Comparison of ENCODE assay signal across 21 cellular contexts in genomic region chr2:13546131-13546530, GRCh38.
DNase-seq lines count a peak whose midpoint lies in the region; ATAC-seq, FAIRE-seq and TF ChIP-seq lines count a peak whose summit lies in the region.
"Had no signal": no experiment of that assay in that cellular context is flagged by ENCODE, and none has a peak within 500 bp of the region (broad histone marks: within the 10 kb centered on the region; RNA-seq: fewer than 3 reads in every experiment).

No MANE protein-coding gene starts in this region.

- H3K79me1 ChIP-seq in IMR-90 (ENCODE audit: low read depth in 1 of 2, low read length in 2 of 2), result no peaks in the 10 kb centered on the region

- H4K20me1 ChIP-seq in IMR-90 (ENCODE audit: insufficient read depth, low read length) (no peaks in the 10 kb centered on the region), K562 (replicated peaks; ENCODE audit: control insufficient read depth, insufficient read depth, low read length) (no peaks in the 10 kb centered on the region), PC-9 (ENCODE audit: insufficient read depth) (no peaks in the 10 kb centered on the region)
- H4K20me1 ChIP-seq: BLaER1 treated with 17β-estradiol and CSF1 and Interleukin-3, amounts not matched to agents 10 nM and 100 nM had no signal

- H3K4me2 ChIP-seq in A549 (no peak overlapping the region), IMR-90 (ENCODE audit: low read depth, low read length) (no peak overlapping the region), K562 (ENCODE audit: insufficient read depth, low read length) (no peak overlapping the region), PC-9 (no peak overlapping the region)
- H3K4me2 ChIP-seq: BLaER1 treated with 17β-estradiol and CSF1 and Interleukin-3, amounts not matched to agents 10 nM and 100 nM had no signal

- TF ChIP-seq RAD21 in A549 (conservative IDR thresholded peaks at IDR 0.05 in 1 of 2, IDR thresholded peaks at IDR 0.05 in 1 of 2) (no peak), IMR-90 (IDR thresholded peaks at IDR 0.05; ENCODE audit: low read length) (no peak), K562 (CRISPR knock-in tag; conservative IDR thresholded peaks at IDR 0.05 in 1 of 2, IDR thresholded peaks at IDR 0.05 in 1 of 2) (no peak)

- H3K79me2 ChIP-seq in K562 (ENCODE audit: control insufficient read depth, insufficient read depth, low read length) (no peaks in the 10 kb centered on the region), PC-9 (ENCODE audit: low read depth) (no peaks in the 10 kb centered on the region)

- H2AK9ac ChIP-seq in IMR-90 (replicated peaks; ENCODE audit: low read depth, low read length, poor library complexity), result no peak overlapping the region

- no peaks in the 10 kb centered on the region for H3K4me1 ChIP-seq in A549
- H3K4me1 ChIP-seq in IMR-90 (ENCODE audit: control insufficient read depth, insufficient read depth, low read length), result no peaks in the 10 kb centered on the region
- H3K4me1 ChIP-seq in K562 (replicated peaks in 1 of 2; ENCODE audit: control insufficient read depth in 2 of 2, insufficient read depth in 2 of 2, low read length in 2 of 2), result no peaks in the 10 kb centered on the region
- H3K4me1 ChIP-seq in adrenal gland (replicated peaks in 1 of 2), result no peaks in the 10 kb centered on the region
- H3K4me1 ChIP-seq in PC-9 (replicated peaks; ENCODE audit: insufficient read depth), result peaks cover 7% of the 10 kb centered on the region; the same call in 1 of the 2 replicates
- H3K4me1 ChIP-seq in gastroesophageal sphincter, result no peaks in the 10 kb centered on the region
- H3K4me1 ChIP-seq: Caco-2 had no signal

- H2BK20ac ChIP-seq in IMR-90 (ENCODE audit: low read depth, low read length), result no peak overlapping the region

- dilution Hi-C loops in IMR-90 (cut with HindIII; ENCODE audit: low sequenced_read_pairs, unreplicated experiment), result no loop called here

- no peak overlapping the region for H3K18ac ChIP-seq in IMR-90 (ENCODE audit: low read depth, low read length)

- H3K23ac ChIP-seq in IMR-90 (ENCODE audit: low read depth, low read length), result no peak overlapping the region

- no peak overlapping the region for H4K91ac ChIP-seq in IMR-90 (ENCODE audit: insufficient read depth, low read depth, low read length)

- no peaks in the 10 kb centered on the region for H3K9me2 ChIP-seq in PC-9 (ENCODE audit: insufficient read depth)

- FAIRE-seq in A549 (lab: Jason Lieb, UNC) (no peak), K562 (lab: Jason Lieb, UNC) (no peak)
- FAIRE-seq: A204.1, D721Med, G401.6, GM12891, GM19239 had no signal

- no peaks in the 10 kb centered on the region for H3F3A ChIP-seq in PC-9 (ENCODE audit: insufficient read depth, low read depth)

- 6% methylated on average over 1 of the region's 1 CpG for WGBS in A549 (ENCODE audit: missing lambda C conversion rate)
- WGBS in IMR-90 (ENCODE audit: extremely low coverage in 2 of 2, insufficient read length in 1 of 2), 2 experiments, result no CpG with 5 or more reads among the region's 1 CpG
- 11% methylated on average over 1 of the region's 1 CpG for WGBS in K562 (ENCODE audit: insufficient coverage, low coverage, missing lambda C conversion rate)
- WGBS in adrenal gland, 4 donors, result 76 to 87% (median 84%) methylated on average over 1 of the region's 1 CpG
- WGBS in gastroesophageal sphincter (ENCODE audit: low coverage in 1 of 2), 2 donors, result 31 to 38% methylated on average over 1 of the region's 1 CpG

- H3K9me1 ChIP-seq in IMR-90 (ENCODE audit: insufficient read depth, low read length), result no peaks in the 10 kb centered on the region
- H3K9me1 ChIP-seq in K562 (ENCODE audit: control insufficient read depth, insufficient read depth, low read length), result no peaks in the 10 kb centered on the region

- H3K9me3 ChIP-seq in A549, result peaks cover 6% of the 10 kb centered on the region; the same call in 1 of the 3 replicates
- H3K9me3 ChIP-seq in IMR-90 (ENCODE audit: control insufficient read depth, insufficient read depth, low read length), result peaks cover 3% of the 10 kb centered on the region; the same call in 1 of the 2 replicates
- no peaks in the 10 kb centered on the region; the same call in 1 of the 2 replicates for H3K9me3 ChIP-seq in K562 (replicated peaks; ENCODE audit: control insufficient read depth, insufficient read depth, low read depth, low read length)
- no peaks in the 10 kb centered on the region for H3K9me3 ChIP-seq in adrenal gland (replicated peaks in 1 of 3)
- no peaks in the 10 kb centered on the region for H3K9me3 ChIP-seq in PC-9 (ENCODE audit: insufficient read depth, low read depth)
- no peaks in the 10 kb centered on the region for H3K9me3 ChIP-seq in gastroesophageal sphincter
- H3K9me3 ChIP-seq: BLaER1 treated with 17β-estradiol and CSF1 and Interleukin-3, amounts not matched to agents 10 nM and 100 nM; Caco-2 had no signal

- H3K9ac ChIP-seq in IMR-90 (ENCODE audit: low read depth, low read length) (no peak overlapping the region), K562 (ENCODE audit: insufficient read depth in 1 of 2, low read depth in 2 of 2, low read length in 2 of 2) (no peak overlapping the region)
- H3K9ac ChIP-seq: BLaER1 treated with 17β-estradiol and CSF1 and Interleukin-3, amounts not matched to agents 10 nM and 100 nM had no signal

- POLR2A ChIA-PET in A549 (lab: Yijun Ruan, JAX) (no interaction called here), IMR-90 (lab: Charles Lee; ENCODE audit: unreplicated experiment) (no interaction called here), K562 (lab: Yijun Ruan, JAX) (no interaction called here), PC-9 (lab: Charles Lee; ENCODE audit: unreplicated experiment) (no interaction called here)

- no peak overlapping the region for H2BK15ac ChIP-seq in IMR-90 (ENCODE audit: low read depth, low read length)

- no peak overlapping the region for H3K56ac ChIP-seq in IMR-90 (ENCODE audit: extremely low read depth, insufficient read depth, low read length)

- H4K5ac ChIP-seq in IMR-90 (ENCODE audit: low read depth, low read length), result no peak overlapping the region

- TF ChIP-seq EP300 in A549 (IDR thresholded peaks at IDR 0.05), result no peak
- no peak for TF ChIP-seq EP300 in K562 (IDR thresholded peaks at IDR 0.05; ENCODE audit: low read length)
- TF ChIP-seq EP300 in gastroesophageal sphincter (IDR thresholded peaks at IDR 0.05), result no peak

- H3K4me3 ChIP-seq in A549, result no peak overlapping the region
- no peak overlapping the region for H3K4me3 ChIP-seq in IMR-90 (ENCODE audit: insufficient read depth, low read depth, low read length)
- H3K4me3 ChIP-seq in K562, result no peak overlapping the region
- H3K4me3 ChIP-seq in adrenal gland, result no peak overlapping the region
- no peak overlapping the region for H3K4me3 ChIP-seq in PC-9
- no peak overlapping the region for H3K4me3 ChIP-seq in gastroesophageal sphincter
- H3K4me3 ChIP-seq: BLaER1 treated with 17β-estradiol and CSF1 and Interleukin-3, amounts not matched to agents 10 nM and 100 nM had no signal

- H2AK5ac ChIP-seq in IMR-90 (ENCODE audit: low read depth, low read length), result no peak overlapping the region

- no peak for TF ChIP-seq POLR2A in A549 (IDR thresholded peaks at IDR 0.05; ENCODE audit: low read length)
- no peak for TF ChIP-seq POLR2A in IMR-90 (IDR thresholded peaks at IDR 0.05; ENCODE audit: low read depth, low read length)
- no peak for TF ChIP-seq POLR2A in K562 (conservative IDR thresholded peaks at IDR 0.05)
- no peak for TF ChIP-seq POLR2A in adrenal gland (IDR thresholded peaks at IDR 0.05)
- TF ChIP-seq POLR2A in gastroesophageal sphincter (IDR thresholded peaks at IDR 0.05), result no peak

- intact Hi-C loops in IMR-90 (cut with micrococcal nuclease) (loop anchor here (5.0 kb wide), 1 partner anchor 341 kb away; no protein-coding TSS in a partner anchor), K562 (cut with micrococcal nuclease) (no loop called here), adrenal gland (cut with DNase I) (no loop called here), PC-9 (cut with micrococcal nuclease; ENCODE audit: unreplicated experiment) (no loop called here)

- H3K4ac ChIP-seq in IMR-90 (ENCODE audit: low read depth, low read length), result no peak overlapping the region

- in situ Hi-C loops in IMR-90 (cut with MboI; ENCODE audit: low sequenced_read_pairs) (no loop called here), K562 (cut with MboI) (no loop called here)

- no peak for DNase-seq in A549 (ENCODE audit: low read depth in 1 of 2, low spot score in 1 of 2)
- no peak for DNase-seq in IMR-90
- DNase-seq in K562 (ENCODE audit: extremely low read depth in 1 of 4, low spot score in 3 of 4), result no peak
- DNase-seq in adrenal gland, result no peak
- no peak for DNase-seq in PC-9
- DNase-seq: 8988T; AML-193; Caco-2; Calu3; CD4-positive, alpha-beta T cell; CD8-positive, alpha-beta T cell; DMS79 treated with DMSO at 0.1 percent for 48 hours; GF-D8 had no signal

- no TSS peak for BruUV-seq in IMR-90 (replicated peaks; lab: Mats Ljungman, UMichigan)
- no TSS peak for BruUV-seq in K562 (replicated peaks; lab: Mats Ljungman, UMichigan)
- BruUV-seq in PC-9 (replicated peaks; lab: Mats Ljungman, UMichigan), result no TSS peak

- H3K27ac ChIP-seq in A549 (no peak overlapping the region), IMR-90 (ENCODE audit: insufficient read depth, low read length) (no peak overlapping the region), K562 (ENCODE audit: extremely low read depth, low read depth, low read length) (no peak overlapping the region), adrenal gland (no peak overlapping the region), PC-9 (no peak overlapping the region), gastroesophageal sphincter (no peak overlapping the region)
- H3K27ac ChIP-seq: BLaER1 treated with 17β-estradiol and CSF1 and Interleukin-3, amounts not matched to agents 10 nM and 100 nM; C4-2B had no signal

- H2AFZ ChIP-seq in IMR-90 (replicated peaks; ENCODE audit: low read length, poor library complexity), result no peak overlapping the region
- H2AFZ ChIP-seq in K562 (ENCODE audit: low read depth, low read length), result no peak overlapping the region
- H2AFZ ChIP-seq in PC-9, result no peak overlapping the region

- no peak overlapping the region for H3K14ac ChIP-seq in IMR-90 (replicated peaks; ENCODE audit: low read depth, low read length)

- no peak overlapping the region for H4K8ac ChIP-seq in IMR-90 (ENCODE audit: low read depth in 2 of 2, low read length in 2 of 2)

- H2BK120ac ChIP-seq in IMR-90 (ENCODE audit: low read depth, low read length), result no peak overlapping the region

- CTCF ChIA-PET in A549 (lab: Yijun Ruan, JAX) (no interaction called here), IMR-90 (lab: Yijun Ruan, JAX) (no interaction called here), K562 (lab: Yijun Ruan, JAX; ENCODE audit: low intra/inter-chr PET ratio) (no interaction called here), PC-9 (lab: Charles Lee) (no interaction called here)

- H3K27me3 ChIP-seq in IMR-90 (ENCODE audit: control insufficient read depth, insufficient read depth, low read length) (no peaks in the 10 kb centered on the region), K562 (ENCODE audit: control insufficient read depth in 2 of 2, insufficient read depth in 2 of 2, low read length in 2 of 2) (no peaks in the 10 kb centered on the region), adrenal gland (no peaks in the 10 kb centered on the region), PC-9 (ENCODE audit: insufficient read depth, low read depth) (no peaks in the 10 kb centered on the region), gastroesophageal sphincter (no peaks in the 10 kb centered on the region)
- H3K27me3 ChIP-seq: BLaER1 treated with 17β-estradiol and CSF1 and Interleukin-3, amounts not matched to agents 10 nM and 100 nM had no signal

- ATAC-seq in A549, result no peak
- ATAC-seq in IMR-90 (ENCODE audit: low read depth), result no peak
- ATAC-seq in K562, result no peak
- ATAC-seq in gastroesophageal sphincter, result no peak
- ATAC-seq: CD8-positive, alpha-beta T cell had no signal

- no peaks in the 10 kb centered on the region for H3K36me3 ChIP-seq in IMR-90 (ENCODE audit: control insufficient read depth, insufficient read depth, low read length)
- H3K36me3 ChIP-seq in K562 (ENCODE audit: control insufficient read depth, insufficient read depth, low read length), result no peaks in the 10 kb centered on the region
- no peaks in the 10 kb centered on the region for H3K36me3 ChIP-seq in adrenal gland (replicated peaks in 1 of 2)
- no peaks in the 10 kb centered on the region for H3K36me3 ChIP-seq in PC-9 (ENCODE audit: low read depth)
- H3K36me3 ChIP-seq in gastroesophageal sphincter, result no peaks in the 10 kb centered on the region
- H3K36me3 ChIP-seq: BLaER1 treated with 17β-estradiol and CSF1 and Interleukin-3, amounts not matched to agents 10 nM and 100 nM had no signal

- TF ChIP-seq CTCF in A549 (IDR thresholded peaks at IDR 0.05), result no peak
- TF ChIP-seq CTCF in IMR-90 (conservative IDR thresholded peaks at IDR 0.05; ENCODE audit: low read depth, low read length), result no peak
- no peak for TF ChIP-seq CTCF in K562 (IDR thresholded peaks at IDR 0.05 in 2 of 3, conservative IDR thresholded peaks at IDR 0.05 in 1 of 3; ENCODE audit: insufficient read depth in 2 of 3, low read depth in 1 of 3, low read length in 3 of 3)
- no peak for TF ChIP-seq CTCF in adrenal gland (IDR thresholded peaks at IDR 0.05)
- TF ChIP-seq CTCF in PC-9 (conservative IDR thresholded peaks at IDR 0.05), result no peak
- no peak for TF ChIP-seq CTCF in gastroesophageal sphincter (IDR thresholded peaks at IDR 0.05)

- no peak overlapping the region for H2BK5ac ChIP-seq in IMR-90 (ENCODE audit: low read depth, low read length, poor library complexity, severe bottlenecking)

Comparison
In these comparisons a context has a peak if more than half of its experiments do, and no peak if none do; other contexts are left out.
1. Of the 35 proteins assayed by ChIP-seq in both K562 and A549: peak only in K562: none; only in A549: MAFK; in both: none; in neither: 34.